ENCODE assay signal across 21 cellular contexts in genomic region chr6:27568226-27568889, GRCh38.
"Had no signal": no experiment of that assay in that cellular context is flagged by ENCODE, and none has a peak within 500 bp of the region (broad histone marks: within the 10 kb centered on the region; RNA-seq: fewer than 3 reads in every experiment).

No MANE protein-coding gene starts in this region.

- H3K4me1 ChIP-seq: gastroesophageal sphincter, prostate gland, spleen, transverse colon had no signal

- FAIRE-seq: TTC549 had no signal

- H3K9me3 ChIP-seq: gastroesophageal sphincter, prostate gland, spleen, transverse colon had no signal

- H3K36me3 ChIP-seq: gastroesophageal sphincter, prostate gland, spleen, transverse colon had no signal

- DNase-seq: activated CD4-positive, alpha-beta T cell treated with anti-CD3 and anti-CD28 coated beads, Interleukin-2, amount 50 U/mL, for 1 hour; activated CD4-positive, CD25-positive, alpha-beta regulatory T cell; activated naive CD4-positive, alpha-beta T cell treated with anti-CD3 and anti-CD28 coated beads for 36 hours; activated T-cell treated with anti-CD3 and anti-CD28 coated beads for 4 hours; caudate nucleus; cortex of kidney; effector CD8-positive, alpha-beta T cell; occipital lobe; spleen; stimulated activated CD4-positive, alpha-beta T cell treated with anti-CD3 and anti-CD28 coated beads, Interleukin-1b, Interleukin-23, amount 100 ng/mL, for 48 hours; stimulated activated naive B cell treated with anti-CD40 and anti-IgM and Interleukin-4, amounts not matched to agents 10 μg/mL and 1 μg/mL and 100 μg/mL, for 72 hours; substantia nigra; transverse colon had no signal

- H3K27ac ChIP-seq: epithelial cell of prostate, gastroesophageal sphincter, prostate gland, spleen, transverse colon had no signal

- ATAC-seq: activated T-helper 17 cell treated with anti-CD3 and anti-CD28 coated beads, Interleukin-2, amount 50 U/mL, for 72 hours; gastroesophageal sphincter; left lobe of liver; natural killer cell treated with Interleukin-12 subunit alpha and Interleukin-12 subunit beta and Interleukin-15 and Interleukin-18, amount 100 ng/mL, for 72 hours; sciatic nerve; stimulated activated naive B cell treated with anti-CD40 and anti-IgM and Interleukin-4, amounts not matched to agents 10 μg/mL and 1 μg/mL and 100 μg/mL, for 72 hours had no signal

- H3K4me3 ChIP-seq: gastroesophageal sphincter, prostate gland, spleen, transverse colon had no signal
